Comparison of ENCODE assay signal across 9 cellular contexts in the genomic region with DNA sequence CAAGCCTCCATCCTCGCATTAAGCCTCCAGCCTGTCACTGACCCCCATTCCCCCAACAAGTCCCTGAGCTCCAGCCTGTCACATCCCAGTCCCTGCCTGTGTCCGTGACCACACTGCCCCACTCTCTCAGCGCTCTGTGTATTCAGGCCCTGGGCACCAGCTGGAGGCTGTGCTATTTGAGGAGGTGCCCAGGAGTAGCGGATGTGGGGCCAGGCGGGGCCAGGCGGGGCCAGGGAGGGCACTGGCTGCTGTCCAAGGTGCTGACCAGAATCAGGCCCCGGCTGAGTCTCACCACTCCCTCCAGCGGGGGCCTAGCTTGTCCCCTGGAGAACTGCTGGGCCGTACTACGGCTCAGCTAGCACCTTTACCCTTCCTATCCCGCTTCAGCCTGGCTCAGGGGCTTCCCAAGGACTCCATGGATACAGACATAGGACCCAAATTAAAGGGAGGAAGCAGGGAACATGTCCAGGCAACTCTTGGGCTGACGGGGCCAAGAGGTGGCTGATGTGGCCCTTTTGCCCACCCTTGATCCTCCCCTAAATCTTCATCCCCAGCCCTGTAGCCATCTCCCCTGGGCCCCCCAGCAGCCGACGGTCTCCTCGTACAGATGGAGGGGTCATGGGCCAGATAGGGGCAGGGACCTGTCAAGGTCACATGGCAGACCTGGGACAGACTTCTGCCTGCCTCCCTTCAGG. TPM values are rescaled to one million over a fixed set of nuclear protein-coding genes. Genes with fewer than 3 reads are reported as not detected.
DNase-seq lines count a peak whose midpoint lies in the region; ATAC-seq and TF ChIP-seq lines count a peak whose summit lies in the region.
"Had no signal": no experiment of that assay in that cellular context is flagged by ENCODE, and none has a peak within 500 bp of the region (broad histone marks: within the 10 kb centered on the region; RNA-seq: fewer than 3 reads in every experiment).

No MANE protein-coding gene starts in this region.

- H3K9me3 ChIP-seq in CD4-positive, CD25-positive, alpha-beta regulatory T cell (ENCODE audit: control insufficient read depth in 2 of 2, low read length in 2 of 2): no peaks in the 10 kb centered on the region
- H3K9me3 ChIP-seq in Karpas-422 (ENCODE audit: low read length): no peaks in the 10 kb centered on the region
- H3K9me3 ChIP-seq: breast epithelium had no signal

- ATAC-seq in CD4-positive, CD25-positive, alpha-beta regulatory T cell (ENCODE audit: low read depth in 2 of 2): peak; percentile 59 to 74
- ATAC-seq in GM18907 (IDR thresholded peaks at IDR 0.05; ENCODE audit: unreplicated experiment) (no peak), HG03520 (IDR thresholded peaks at IDR 0.05; ENCODE audit: unreplicated experiment) (no peak)

- H3K9ac ChIP-seq in Karpas-422 (ENCODE audit: low read length): no peak overlapping the region

- DNase-seq in CD4-positive, CD25-positive, alpha-beta regulatory T cell: peak; percentile 25 to 65 (median 58)
- peak; percentile 84 for DNase-seq in Karpas-422
- peak; percentile 18 to 37 for DNase-seq in activated CD4-positive, alpha-beta T cell treated with anti-CD3 and anti-CD28 coated beads for 24 hours (ENCODE audit: low read depth in 2 of 2)
- peak; percentile 23 for DNase-seq in choroid plexus epithelial cell (ENCODE audit: low read depth)
- peak; percentile 31 to 35 for DNase-seq in lung microvascular endothelial cell (ENCODE audit: low read depth in 2 of 2)
- DNase-seq in stimulated activated CD8-positive, alpha-beta memory T cell treated with anti-CD3 and anti-CD28 coated beads, Interleukin-15, amount 100 ng/mL, for 48 hours (ENCODE audit: low read depth in 2 of 2): peak; percentile 10 to 30

- H3K27me3 Mint-ChIP-seq in CD4-positive, CD25-positive, alpha-beta regulatory T cell: peaks cover 4% of the 10 kb centered on the region

- no peak overlapping the region for H3K27ac ChIP-seq in CD4-positive, CD25-positive, alpha-beta regulatory T cell (ENCODE audit: insufficient read depth, low read length, poor library complexity, severe bottlenecking)
- no peak overlapping the region for H3K27ac ChIP-seq in Karpas-422 (ENCODE audit: low read length)
- H3K27ac ChIP-seq: breast epithelium had no signal

- H3K4me1 ChIP-seq in CD4-positive, CD25-positive, alpha-beta regulatory T cell (ENCODE audit: control insufficient read depth, insufficient read depth, low read length, poor library complexity, severe bottlenecking): peaks cover 10% of the 10 kb centered on the region
- H3K4me1 ChIP-seq in Karpas-422 (ENCODE audit: low read length): peaks cover 7% of the 10 kb centered on the region; the same call in 1 of the 2 replicates
- H3K4me1 ChIP-seq: breast epithelium had no signal

- H3K79me2 ChIP-seq in Karpas-422 (ENCODE audit: low read length): no peaks in the 10 kb centered on the region

- peaks cover 0 to 2% (median 0%) of the 10 kb centered on the region in 7 donors for H3K9me3 Mint-ChIP-seq in CD4-positive, CD25-positive, alpha-beta regulatory T cell

- no peak overlapping the region for H2AFZ ChIP-seq in Karpas-422 (ENCODE audit: low read length)

- no peak overlapping the region for H3K4me3 Mint-ChIP-seq in CD4-positive, CD25-positive, alpha-beta regulatory T cell

- H3K36me3 Mint-ChIP-seq in CD4-positive, CD25-positive, alpha-beta regulatory T cell: no peaks in the 10 kb centered on the region

- H4K20me1 ChIP-seq in Karpas-422 (ENCODE audit: insufficient read depth, low read depth, low read length): 0 out of 2 replicates have a peak, but pooled peaks cover 4% of the 10 kb centered on the region

- H3K36me3 ChIP-seq in CD4-positive, CD25-positive, alpha-beta regulatory T cell (ENCODE audit: control insufficient read depth, insufficient read depth, low read length): no peaks in the 10 kb centered on the region
- no peaks in the 10 kb centered on the region for H3K36me3 ChIP-seq in Karpas-422 (ENCODE audit: insufficient read depth, low read length)
- H3K36me3 ChIP-seq: breast epithelium had no signal

- peaks cover 0 to 20% (median 0%) of the 10 kb centered on the region in 4 donors for H3K4me1 Mint-ChIP-seq in CD4-positive, CD25-positive, alpha-beta regulatory T cell

- TF ChIP-seq CTCF in choroid plexus epithelial cell (conservative IDR thresholded peaks at IDR 0.05; ENCODE audit: low read depth, low read length): peak; percentile 10

- peak overlapping the region in 1 of 3 donors; percentile 41 for H3K27ac Mint-ChIP-seq in CD4-positive, CD25-positive, alpha-beta regulatory T cell

- no peaks in the 10 kb centered on the region for H3K9me2 ChIP-seq in Karpas-422 (replicated peaks; ENCODE audit: insufficient read depth, low read length)

- no peaks in the 10 kb centered on the region for H3K27me3 ChIP-seq in CD4-positive, CD25-positive, alpha-beta regulatory T cell (ENCODE audit: control insufficient read depth, insufficient read depth, low read length)
- H3K27me3 ChIP-seq in Karpas-422 (ENCODE audit: low read length): no peaks in the 10 kb centered on the region
- H3K27me3 ChIP-seq: breast epithelium had no signal

- H3K4me2 ChIP-seq in Karpas-422 (ENCODE audit: low read depth, low read length, poor library complexity, severe bottlenecking): no peak overlapping the region

- H3K4me3 ChIP-seq in CD4-positive, CD25-positive, alpha-beta regulatory T cell (ENCODE audit: low read depth, low read length): no peak overlapping the region
- H3K4me3 ChIP-seq in Karpas-422 (ENCODE audit: low read length) (no peak overlapping the region), choroid plexus epithelial cell (ENCODE audit: low read depth, low read length) (no peak overlapping the region)

RNA-seq across cellular contexts. Expression of a gene that starts 1.1 kb away (rescaled TPM):
- total RNA-seq in CD4-positive, CD25-positive, alpha-beta regulatory T cell: not detected
- not detected for polyA plus RNA-seq in CD4-positive, CD25-positive, alpha-beta regulatory T cell
- total RNA-seq in Karpas-422 (2014; rRNA removed; shearing (Covaris generic); ENCODE audit: low replicate concordance): not detected in 2 replicates
- total RNA-seq in lung microvascular endothelial cell: not detected in 2 replicates

RNA-seq across cellular contexts. Expression of a gene that starts 16.2 kb away (rescaled TPM):
- total RNA-seq in CD4-positive, CD25-positive, alpha-beta regulatory T cell: not detected
- polyA plus RNA-seq in CD4-positive, CD25-positive, alpha-beta regulatory T cell: not detected
- total RNA-seq in Karpas-422 (2014; rRNA removed; shearing (Covaris generic); ENCODE audit: low replicate concordance): not detected in 2 replicates
- not detected in 2 replicates for total RNA-seq in lung microvascular endothelial cell
- total RNA-seq: breast epithelium had no signal

RNA-seq across cellular contexts. Expression of a gene that starts 48.0 kb away (rescaled TPM):
- 0.49 TPM for total RNA-seq in CD4-positive, CD25-positive, alpha-beta regulatory T cell
- not detected for polyA plus RNA-seq in CD4-positive, CD25-positive, alpha-beta regulatory T cell
- total RNA-seq in Karpas-422 (2014; rRNA removed; shearing (Covaris generic); ENCODE audit: low replicate concordance): 0.07 and 0.11 TPM in 2 replicates
- total RNA-seq in lung microvascular endothelial cell: 9.8 and 23.6 TPM in 2 replicates

Comparison
In these comparisons a context has a peak if more than half of its experiments do, and no peak if none do; other contexts are left out.
1. ATAC-seq: peak in CD4-positive, CD25-positive, alpha-beta regulatory T cell (2 of 2); none in GM18907 (single experiment) and HG03520 (single experiment).
2. DNase-seq: peak in every context shown above with its lines; median percentile 84 in Karpas-422; 58 in CD4-positive, CD25-positive, alpha-beta regulatory T cell; 33 in lung microvascular endothelial cell; 28 in activated CD4-positive, alpha-beta T cell treated with anti-CD3 and anti-CD28 coated beads for 24 hours; 23 in choroid plexus epithelial cell; 20 in stimulated activated CD8-positive, alpha-beta memory T cell treated with anti-CD3 and anti-CD28 coated beads, Interleukin-15, amount 100 ng/mL, for 48 hours.